19 cellular contexts compared by ENCODE assay signal in genomic region chr16:55367796-55368195, GRCh38. TPM values are rescaled to one million over a fixed set of nuclear protein-coding genes. Genes with fewer than 3 reads are reported as not detected.
DNase-seq lines count a peak whose midpoint lies in the region; ATAC-seq and TF ChIP-seq lines count a peak whose summit lies in the region.
"Had no signal": no experiment of that assay in that cellular context is flagged by ENCODE, and none has a peak within 500 bp of the region (broad histone marks: within the 10 kb centered on the region; RNA-seq: fewer than 3 reads in every experiment).

No MANE protein-coding gene starts in this region.

- DNase-seq in ELR (ENCODE audit: low read depth), result peak; percentile 19
- peak; percentile 5 for DNase-seq in astrocyte of the cerebellum (ENCODE audit: low read depth)
- DNase-seq in foreskin keratinocyte, result peak; percentile 40 to 72
- DNase-seq in tibial artery, result no peak
- no peak for DNase-seq in stimulated activated CD4-positive, alpha-beta T cell treated with anti-CD3 and anti-CD28 coated beads, Interleukin-4, amount 100 ng/mL, for 1 hour
- DNase-seq in NCI-H187 (lab: John Stamatoyannopoulos, UW), result no peak
- DNase-seq: activated CD4-positive, CD25-positive, alpha-beta regulatory T cell; activated naive CD4-positive, alpha-beta T cell treated with anti-CD3 and anti-CD28 coated beads, Interleukin-2, amount 50 U/mL, for 16 hours; activated T-cell treated with anti-CD3 and anti-CD28 coated beads, Interleukin-2, amount 50 U/mL, for 48 hours; BE2C; brain microvascular endothelial cell; dorsolateral prefrontal cortex; NCI-H187 treated with DMSO at 0.1 percent for 48 hours had no signal

- no peaks in the 10 kb centered on the region for H3K36me3 ChIP-seq in tibial artery
- H3K36me3 ChIP-seq: BE2C, brain microvascular endothelial cell, neutrophil had no signal

- H3K4me3 ChIP-seq in astrocyte of the cerebellum (ENCODE audit: low read depth, low read length) (no peak overlapping the region), tibial artery (no peak overlapping the region)
- H3K4me3 ChIP-seq: dorsolateral prefrontal cortex had no signal

- peak; percentile 49 for ATAC-seq in foreskin keratinocyte
- no peak for ATAC-seq in HG03378 (IDR thresholded peaks at IDR 0.05; ENCODE audit: unreplicated experiment)
- ATAC-seq: SK-N-SH treated with all-trans-retinoic acid at 6 μM for 48 hours had no signal

- H3K27ac ChIP-seq in foreskin keratinocyte (no peak overlapping the region), tibial artery (peak overlapping the region; percentile 30 to 45)
- H3K27ac ChIP-seq: brain microvascular endothelial cell, dorsolateral prefrontal cortex, neutrophil had no signal

- TF ChIP-seq CTCF in astrocyte of the cerebellum (IDR thresholded peaks at IDR 0.05; ENCODE audit: low read depth, low read length, missing control alignments) (no peak), foreskin keratinocyte (conservative IDR thresholded peaks at IDR 0.05) (no peak), tibial artery (IDR thresholded peaks at IDR 0.05) (no peak)

- in situ Hi-C loops in astrocyte of the cerebellum (cut with HindIII; ENCODE audit: low sequenced_read_pairs), result no loop called here

- H3K27me3 ChIP-seq in foreskin keratinocyte (peaks cover 28% of the 10 kb centered on the region), tibial artery (no peaks in the 10 kb centered on the region)

- intact Hi-C loops in tibial artery (cut with DNase I; ENCODE audit: low total_unique reads), result no loop called here

- H3K4me1 ChIP-seq in foreskin keratinocyte, result peaks cover 14% of the 10 kb centered on the region
- peaks cover 0 to 54% (median 21%) of the 10 kb centered on the region in 4 donors for H3K4me1 ChIP-seq in tibial artery

- H3K9me3 ChIP-seq in tibial artery, result no peaks in the 10 kb centered on the region
- H3K9me3 ChIP-seq: BE2C, neutrophil had no signal

RNA-seq across cellular contexts. Expression of gene IRX6, which starts 43.8 kb away (rescaled TPM):
- total RNA-seq in foreskin keratinocyte, result not detected in 2 replicates
- polyA plus RNA-seq in foreskin keratinocyte, result not detected in 2 replicates
- total RNA-seq: H4, NCI-H460, temporal lobe had no signal

Comparison
In these comparisons a context has a peak if more than half of its experiments do, and no peak if none do; other contexts are left out.
1. DNase-seq: peak in ELR (single experiment), astrocyte of the cerebellum (single experiment) and foreskin keratinocyte (2 of 2); none in tibial artery (0 of 2), stimulated activated CD4-positive, alpha-beta T cell treated with anti-CD3 and anti-CD28 coated beads, Interleukin-4, amount 100 ng/mL, for 1 hour (single experiment) and NCI-H187 (0 of 2).